In the genomic region with DNA sequence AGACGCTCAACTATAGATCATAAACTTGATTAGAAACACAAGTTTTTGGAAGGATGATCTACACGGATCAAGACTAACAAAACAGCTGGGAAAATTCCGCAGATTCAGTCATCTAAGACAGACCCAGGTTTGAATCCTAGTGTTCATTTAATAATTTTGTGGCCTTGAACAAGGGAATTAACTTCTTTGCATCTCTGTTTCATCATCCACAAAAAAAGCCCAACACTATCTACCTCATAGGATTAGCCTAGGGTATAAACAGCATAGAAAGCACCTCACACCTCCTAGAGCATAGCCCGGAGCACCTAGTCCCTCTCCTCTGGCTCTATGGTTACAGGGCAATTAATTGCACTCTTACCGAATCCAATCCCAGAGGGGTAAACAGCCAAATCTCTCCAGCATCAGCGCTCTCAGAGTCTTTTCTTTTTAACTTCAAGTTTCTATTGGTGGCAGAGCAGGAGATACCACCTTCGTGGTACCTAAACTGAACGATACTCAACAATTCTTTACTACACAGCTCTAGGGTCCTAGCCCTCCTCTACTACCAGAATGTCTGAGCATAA, we compare ENCODE assay signal across 8 cellular contexts. TPM values are rescaled to one million over a fixed set of nuclear protein-coding genes. Genes with fewer than 3 reads are reported as not detected.
DNase-seq lines count a peak whose midpoint lies in the region; ATAC-seq and TF ChIP-seq lines count a peak whose summit lies in the region.

No MANE protein-coding gene starts in this region.

- H3K36me3 Mint-ChIP-seq in activated T-cell treated with anti-CD3 and anti-CD28 coated beads, Interleukin-2, amount 50 U/mL, for 72 hours (ENCODE audit: insufficient read depth in 2 of 2): peaks cover 12 to 22% of the 10 kb centered on the region in 2 donors

- no peak for TF ChIP-seq CTCF in upper lobe of right lung (IDR thresholded peaks at IDR 0.05)

- H3K9me3 ChIP-seq in right cardiac atrium (ENCODE audit: control insufficient read depth, low read length) (no peaks in the 10 kb centered on the region), upper lobe of right lung (no peaks in the 10 kb centered on the region)

- H3K9me3 Mint-ChIP-seq in activated T-cell treated with anti-CD3 and anti-CD28 coated beads, Interleukin-2, amount 50 U/mL, for 72 hours: no peaks in the 10 kb centered on the region

- H3K27ac ChIP-seq in right cardiac atrium (ENCODE audit: low read length) (peak overlapping the region; percentile 73), upper lobe of right lung (no peak overlapping the region)

- H3K27ac Mint-ChIP-seq in activated T-cell treated with anti-CD3 and anti-CD28 coated beads, Interleukin-2, amount 50 U/mL, for 72 hours: peak overlapping the region; percentile 99

- H3K4me3 ChIP-seq in right cardiac atrium (ENCODE audit: low read length): peak overlapping the region; percentile 23
- peak overlapping the region; percentile 71 for H3K4me3 ChIP-seq in upper lobe of right lung

- no peaks in the 10 kb centered on the region for H3K36me3 ChIP-seq in upper lobe of right lung

- no peaks in the 10 kb centered on the region for H3K27me3 Mint-ChIP-seq in activated T-cell treated with anti-CD3 and anti-CD28 coated beads, Interleukin-2, amount 50 U/mL, for 72 hours (ENCODE audit: low read depth)

- WGBS in right cardiac atrium: 66% methylated on average over 8 of the region's 8 CpGs

- intact Hi-C loops in right cardiac atrium (cut with DNase I) (loop anchor here in 3 of 4 donors (2.0 to 10.0 kb wide), 3 partner anchors 53 to 136 kb away; no protein-coding TSS in a partner anchor), Right ventricle myocardium superior (cut with DNase I) (loop anchor here (5.0 kb wide), 1 partner anchor 136 kb away; no protein-coding TSS in a partner anchor), upper lobe of right lung (cut with DNase I) (no loop called here)

- H3K4me1 Mint-ChIP-seq in activated T-cell treated with anti-CD3 and anti-CD28 coated beads, Interleukin-2, amount 50 U/mL, for 72 hours (ENCODE audit: low read depth): peaks cover 47% of the 10 kb centered on the region

- H3K4me1 ChIP-seq in right cardiac atrium (ENCODE audit: control insufficient read depth, insufficient read depth, low read length): peaks cover 4% of the 10 kb centered on the region
- H3K4me1 ChIP-seq in upper lobe of right lung: peaks cover 32% of the 10 kb centered on the region

- no peaks in the 10 kb centered on the region for H3K27me3 ChIP-seq in right cardiac atrium (ENCODE audit: control insufficient read depth, insufficient read depth)
- no peaks in the 10 kb centered on the region for H3K27me3 ChIP-seq in upper lobe of right lung

- ATAC-seq in right cardiac atrium: no peak
- ATAC-seq in Right ventricle myocardium superior (ENCODE audit: poor library complexity): no peak
- no peak for ATAC-seq in activated T-cell treated with anti-CD3 and anti-CD28 coated beads, Interleukin-2, amount 50 U/mL, for 72 hours (replicated peaks in 1 of 2)
- ATAC-seq in upper lobe of right lung: no peak
- no peak for ATAC-seq in GM21528 (IDR thresholded peaks at IDR 0.05; ENCODE audit: low FRiP score, unreplicated experiment)

- H3K4me3 Mint-ChIP-seq in activated T-cell treated with anti-CD3 and anti-CD28 coated beads, Interleukin-2, amount 50 U/mL, for 72 hours: peak overlapping the region; percentile 96 to 99

- no peak for DNase-seq in right cardiac atrium
- no peak for DNase-seq in Right ventricle myocardium superior
- no peak for DNase-seq in activated T-cell treated with anti-CD3 and anti-CD28 coated beads, Interleukin-2, amount 50 U/mL, for 72 hours
- peak; percentile 24 for DNase-seq in left kidney (ENCODE audit: low read depth, low spot score)
- no peak for DNase-seq in upper lobe of right lung
- no peak for DNase-seq in ecto neural progenitor cell (ENCODE audit: low spot score)
- no peak for DNase-seq in Kasumi-1 (lab: John Stamatoyannopoulos, UW)

RNA-seq across cellular contexts. Expression of gene TBL1XR1, which starts 3.5 kb away (rescaled TPM):
- total RNA-seq in right cardiac atrium (100 to 1,000 TPM; 137 to 145 (median 141) TPM), Right ventricle myocardium superior (90.8 TPM), upper lobe of right lung (156 TPM)
- 31.4 TPM for polyA plus RNA-seq in right cardiac atrium
- total RNA-seq in activated T-cell treated with anti-CD3 and anti-CD28 coated beads, Interleukin-2, amount 50 U/mL, for 72 hours: 100 to 1,000 TPM; 179 to 240 TPM
